ENCODE assay signal across 8 cellular contexts in genomic region chr4:163494360-163495241, GRCh38. TPM values are rescaled to one million over a fixed set of nuclear protein-coding genes. Genes with fewer than 3 reads are reported as not detected.
DNase-seq lines count a peak whose midpoint lies in the region; TF ChIP-seq lines count a peak whose summit lies in the region.

TMA16 (plus strand) TSS chr4:163494690; CDS start chr4:163494802, 112 bp downstream.

- no peaks in the 10 kb centered on the region for H3K27me3 ChIP-seq in neural cell (ENCODE audit: insufficient read depth, low read depth, low read length)
- no peaks in the 10 kb centered on the region for H3K27me3 ChIP-seq in stomach

- H3K4me3 ChIP-seq in neural cell (ENCODE audit: low read length) (peak within 1 kb of the TSS; percentile 88), stomach (peak within 1 kb of the TSS; percentile 78 to 89 (median 84))

- DNase-seq in EL (peak; percentile 94), H4 (ENCODE audit: low spot score) (peak; percentile 89), LoVo (ENCODE audit: low spot score) (peak; percentile 86), SHP77 (lab: John Stamatoyannopoulos, UW) (peak; percentile 92 to 93), fibroblast of the conjunctiva (ENCODE audit: low read depth) (peak; percentile 88), stomach (peak; percentile 86)
- DNase-seq in activated effector memory CD4-positive, alpha-beta T cell treated with anti-CD3 and anti-CD28 coated beads, Interleukin-2, amount 50 U/mL, for 16 hours, result peak; percentile 92

- peak within 1 kb of the TSS; percentile 66 for H3K9ac ChIP-seq in neural cell (ENCODE audit: low read length)

- H3K4me2 ChIP-seq in neural cell (ENCODE audit: low read length), result peak within 1 kb of the TSS; percentile 46

- peak in 1 of 4 donors; percentile 13 for TF ChIP-seq POLR2A in stomach (IDR thresholded peaks at IDR 0.05)

- no peaks in the 10 kb centered on the region for H3K9me2 ChIP-seq in neural cell (ENCODE audit: insufficient read depth, low read length)

- H3K9me3 ChIP-seq in neural cell (ENCODE audit: low read length) (no peaks in the 10 kb centered on the region), stomach (no peaks in the 10 kb centered on the region)

- TF ChIP-seq EP300 in neural cell (conservative IDR thresholded peaks at IDR 0.05; ENCODE audit: poor library complexity, severe bottlenecking) (peak; percentile 19), stomach (IDR thresholded peaks at IDR 0.05) (no peak)

- no peaks in the 10 kb centered on the region for H4K20me1 ChIP-seq in neural cell (ENCODE audit: insufficient read depth)

- peak; percentile 40 for TF ChIP-seq RAD21 in neural cell (conservative IDR thresholded peaks at IDR 0.05)

- TF ChIP-seq CTCF in neural cell (IDR thresholded peaks at IDR 0.05; ENCODE audit: poor library complexity, severe bottlenecking) (no peak), stomach (IDR thresholded peaks at IDR 0.05) (no peak)

- peaks cover 0 to 42% (median 23%) of the 10 kb centered on the region in 4 donors for H3K4me1 ChIP-seq in stomach

- peaks cover 24% of the 10 kb centered on the region for H3K79me2 ChIP-seq in neural cell (replicated peaks; ENCODE audit: insufficient read depth, low read length)

- H2AFZ ChIP-seq in neural cell (ENCODE audit: low read depth, low read length), result peak within 1 kb of the TSS; percentile 85

- H3K36me3 ChIP-seq in neural cell (ENCODE audit: insufficient read depth, low read length), result no peaks in the 10 kb centered on the region
- H3K36me3 ChIP-seq in stomach, result no peaks in the 10 kb centered on the region

- WGBS in stomach, 5 donors, result 0 to 1% (median 0%) methylated on average over 35 to 64 of the region's 64 CpGs

- no peaks in the 10 kb centered on the region for H3F3A ChIP-seq in neural cell (ENCODE audit: insufficient read depth, low read length, poor library complexity, severe bottlenecking)

- no peak within 1 kb of the TSS for H3K27ac ChIP-seq in neural cell (ENCODE audit: low read length)
- H3K27ac ChIP-seq in stomach, result peak within 1 kb of the TSS; percentile 84 to 95 (median 91)

- intact Hi-C loops in stomach (cut with DNase I; ENCODE audit: low total_unique reads), result no loop called here

TF ChIP-seq in neural cell, 6 proteins besides CTCF, POLR2A, EP300 and RAD21:
- TF ChIP-seq MXI1 (conservative IDR thresholded peaks at IDR 0.05; ENCODE audit: poor library complexity, severe bottlenecking) (peak; percentile 98), POLR2AphosphoS5 (IDR thresholded peaks at IDR 0.05) (peak; percentile 31), EZH2 (IDR thresholded peaks at IDR 0.05; ENCODE audit: borderline replicate concordance, insufficient read depth, low read length, poor library complexity, severe bottlenecking) (no peak), TAF1 (IDR thresholded peaks at IDR 0.05; ENCODE audit: low read depth) (no peak), SMC3 (conservative IDR thresholded peaks at IDR 0.05; ENCODE audit: poor library complexity) (peak; percentile 58)
- TF ChIP-seq, protein P1, sequence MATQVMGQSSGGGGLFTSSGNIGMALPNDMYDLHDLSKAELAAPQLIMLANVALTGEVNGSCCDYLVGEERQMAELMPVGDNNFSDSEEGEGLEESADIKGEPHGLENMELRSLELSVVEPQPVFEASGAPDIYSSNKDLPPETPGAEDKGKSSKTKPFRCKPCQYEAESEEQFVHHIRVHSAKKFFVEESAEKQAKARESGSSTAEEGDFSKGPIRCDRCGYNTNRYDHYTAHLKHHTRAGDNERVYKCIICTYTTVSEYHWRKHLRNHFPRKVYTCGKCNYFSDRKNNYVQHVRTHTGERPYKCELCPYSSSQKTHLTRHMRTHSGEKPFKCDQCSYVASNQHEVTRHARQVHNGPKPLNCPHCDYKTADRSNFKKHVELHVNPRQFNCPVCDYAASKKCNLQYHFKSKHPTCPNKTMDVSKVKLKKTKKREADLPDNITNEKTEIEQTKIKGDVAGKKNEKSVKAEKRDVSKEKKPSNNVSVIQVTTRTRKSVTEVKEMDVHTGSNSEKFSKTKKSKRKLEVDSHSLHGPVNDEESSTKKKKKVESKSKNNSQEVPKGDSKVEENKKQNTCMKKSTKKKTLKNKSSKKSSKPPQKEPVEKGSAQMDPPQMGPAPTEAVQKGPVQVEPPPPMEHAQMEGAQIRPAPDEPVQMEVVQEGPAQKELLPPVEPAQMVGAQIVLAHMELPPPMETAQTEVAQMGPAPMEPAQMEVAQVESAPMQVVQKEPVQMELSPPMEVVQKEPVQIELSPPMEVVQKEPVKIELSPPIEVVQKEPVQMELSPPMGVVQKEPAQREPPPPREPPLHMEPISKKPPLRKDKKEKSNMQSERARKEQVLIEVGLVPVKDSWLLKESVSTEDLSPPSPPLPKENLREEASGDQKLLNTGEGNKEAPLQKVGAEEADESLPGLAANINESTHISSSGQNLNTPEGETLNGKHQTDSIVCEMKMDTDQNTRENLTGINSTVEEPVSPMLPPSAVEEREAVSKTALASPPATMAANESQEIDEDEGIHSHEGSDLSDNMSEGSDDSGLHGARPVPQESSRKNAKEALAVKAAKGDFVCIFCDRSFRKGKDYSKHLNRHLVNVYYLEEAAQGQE (IDR thresholded peaks at IDR 0.05; ENCODE audit: borderline replicate concordance), result peak; percentile 67

RNA-seq across cellular contexts. Expression of gene TMA16, which starts in this region (rescaled TPM):
- total RNA-seq in H4 (2014; rRNA removed; shearing (Covaris generic)), result 42.3 and 48.9 TPM in 2 replicates
- polyA plus RNA-seq in neural cell (6.6 and 10.7 TPM in 2 replicates), stomach (10 to 100 TPM in 2 of 3 donors, 1 to 10 TPM in 1; 9.4 to 18.5 (median 15.3) TPM)
- polyA minus RNA-seq in neural cell, result 5.7 and 9.3 TPM in 2 replicates
- total RNA-seq in stomach, result 10 to 100 TPM in 3 of 5 donors, 1 to 10 TPM in 2; 6.7 to 79.4 (median 38.0) TPM
